In the genomic region with DNA sequence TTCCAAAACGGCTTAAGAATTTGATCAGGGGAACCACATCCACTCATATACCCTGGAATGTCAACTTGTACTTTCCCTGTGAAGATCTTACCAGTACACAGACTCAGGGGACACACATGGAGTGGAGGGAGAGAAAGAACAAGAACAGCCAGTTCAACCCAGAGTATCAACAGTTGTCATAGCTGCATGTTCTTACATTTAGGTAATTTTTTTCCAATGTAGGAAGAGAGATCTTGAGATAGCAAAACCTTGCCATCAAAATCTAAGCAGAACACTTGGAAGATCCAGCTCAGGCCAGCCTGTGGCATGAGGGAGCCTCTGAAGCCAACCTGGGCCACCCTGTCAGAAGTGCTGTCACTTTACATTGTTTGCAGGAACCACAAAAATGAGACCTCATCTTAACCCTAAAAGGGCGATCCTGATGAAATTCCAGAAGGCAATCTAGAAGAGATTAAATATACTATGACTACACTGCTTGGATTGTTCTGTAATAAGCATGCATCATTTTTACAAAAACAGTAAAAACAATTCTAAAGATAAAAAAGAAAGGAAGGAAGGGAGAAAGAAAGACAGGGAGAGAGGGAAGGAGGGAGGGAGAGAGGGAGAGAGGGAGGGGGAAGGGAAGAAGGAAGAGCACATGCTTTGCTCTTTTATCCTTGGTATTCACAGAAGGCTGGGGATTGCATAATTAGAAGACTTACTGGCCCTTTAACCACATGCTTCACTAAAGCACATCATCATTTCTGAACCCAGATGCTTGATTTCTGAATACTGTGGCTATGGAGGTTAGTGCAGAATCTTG, we compare ENCODE assay signal across 11 cellular contexts.
A peak's percentile ranks its signal among the peaks of the same experiment; 100 is the strongest.
DNase-seq lines count a peak whose midpoint lies in the region; ATAC-seq, FAIRE-seq and TF ChIP-seq lines count a peak whose summit lies in the region.
"Had no signal": no experiment of that assay in that cellular context is flagged by ENCODE, and none has a peak within 500 bp of the region (broad histone marks: within the 10 kb centered on the region; RNA-seq: fewer than 3 reads in every experiment).

No MANE protein-coding gene starts in this region.

- TF ChIP-seq CTCF in BJ (IDR thresholded peaks at IDR 0.05; ENCODE audit: insufficient read depth, low read depth, low read length) (no peak), heart right ventricle (IDR thresholded peaks at IDR 0.05) (no peak), gastrocnemius medialis (IDR thresholded peaks at IDR 0.05 in 4 of 5, conservative IDR thresholded peaks at IDR 0.05 in 1 of 5) (no peak)

- DNase-seq in BJ (ENCODE audit: low read depth) (peak; percentile 39), adipocyte (ENCODE audit: low read depth) (peak; percentile 75), heart right ventricle (no peak), gastrocnemius medialis (peak; percentile 19 to 35), NCI-H2107 treated with DMSO at 0.1 percent for 48 hours (lab: John Stamatoyannopoulos, UW; ENCODE audit: unreplicated experiment) (no peak), GM12892 (ENCODE audit: insufficient read length) (no peak), NK-92 (lab: John Stamatoyannopoulos, UW; ENCODE audit: unreplicated experiment) (no peak)
- DNase-seq: CD4-positive, CD25-positive, alpha-beta regulatory T cell; NCI-H1436; posterior cingulate gyrus had no signal

- H3K4me1 ChIP-seq in adipocyte (ENCODE audit: control insufficient read depth, insufficient read depth, low read length) (peaks cover 55% of the 10 kb centered on the region), heart right ventricle (peaks cover 0 to 21% (median 6%) of the 10 kb centered on the region in 9 donors), gastrocnemius medialis (peaks cover 0 to 11% of the 10 kb centered on the region in 2 donors)

- FAIRE-seq in GM12892 (lab: Jason Lieb, UNC), result no peak

- H3K27me3 ChIP-seq in BJ (ENCODE audit: control insufficient read depth, insufficient read depth, low read length) (no peaks in the 10 kb centered on the region), adipocyte (replicated peaks; ENCODE audit: control insufficient read depth, insufficient read depth, low read length) (no peaks in the 10 kb centered on the region), heart right ventricle (no peaks in the 10 kb centered on the region), gastrocnemius medialis (no peaks in the 10 kb centered on the region)

- no peaks in the 10 kb centered on the region for H3K9me3 ChIP-seq in adipocyte (ENCODE audit: control insufficient read depth, low read length)
- no peaks in the 10 kb centered on the region for H3K9me3 ChIP-seq in heart right ventricle
- H3K9me3 ChIP-seq in gastrocnemius medialis, result no peaks in the 10 kb centered on the region

- POLR2A ChIA-PET in BJ (lab: Charles Lee), result no interaction called here

- peak overlapping the region; percentile 81 for H3K9ac ChIP-seq in adipocyte (ENCODE audit: low read length)

- ATAC-seq in heart right ventricle (peak in 7 of 8 donors; percentile 61 to 83 (median 78)), gastrocnemius medialis (peak; percentile 73 to 84), HG02884 (IDR thresholded peaks at IDR 0.05; ENCODE audit: unreplicated experiment) (no peak)

- H3K36me3 ChIP-seq in BJ (ENCODE audit: control insufficient read depth, insufficient read depth, low read length) (no peaks in the 10 kb centered on the region), adipocyte (ENCODE audit: control insufficient read depth, insufficient read depth, low read length, severe bottlenecking) (no peaks in the 10 kb centered on the region), heart right ventricle (no peaks in the 10 kb centered on the region), gastrocnemius medialis (no peaks in the 10 kb centered on the region)

- WGBS in heart right ventricle, 2 donors, result 53 to 60% methylated on average over 2 of the region's 2 CpGs

- CTCF ChIA-PET in BJ (lab: Yijun Ruan, JAX), result interaction anchor here (1.1 to 1.3 kb wide), 4 partner anchors 10 to 160 kb away, joined by 3 to 6 read pairs (median 3); no protein-coding TSS in a partner anchor

- no peak overlapping the region for H3K4me3 ChIP-seq in BJ (ENCODE audit: low read depth, low read length)
- peak overlapping the region; percentile 51 for H3K4me3 ChIP-seq in adipocyte (ENCODE audit: low read length)
- H3K4me3 ChIP-seq in heart right ventricle, result no peak overlapping the region
- H3K4me3 ChIP-seq in gastrocnemius medialis, result no peak overlapping the region

- H3K27ac ChIP-seq in heart right ventricle (peak overlapping the region; percentile 33 to 71 (median 56)), gastrocnemius medialis (peak overlapping the region; percentile 38 to 74 (median 68))

- TF ChIP-seq POLR2A in gastrocnemius medialis (IDR thresholded peaks at IDR 0.05), result no peak
- no peak for TF ChIP-seq POLR2A in GM12892 (IDR thresholded peaks at IDR 0.05; ENCODE audit: low read depth, low read length)

- in situ Hi-C loops in gastrocnemius medialis (cut with MboI; ENCODE audit: low sequenced_read_pairs in 4 of 4), result no loop called here

- intact Hi-C loops in heart right ventricle (cut with DNase I), result loop anchor here in 3 of 10 donors (5.0 to 10.0 kb wide), 3 partner anchors 51 to 131 kb away; no protein-coding TSS in a partner anchor
- intact Hi-C loops in gastrocnemius medialis (cut with DNase I; ENCODE audit: low total_unique reads), result no loop called here

Comparison
In these comparisons a context has a peak if more than half of its experiments do, and no peak if none do; other contexts are left out.
1. DNase-seq: peak in BJ (single experiment), adipocyte (single experiment) and gastrocnemius medialis (2 of 2); none in heart right ventricle (0 of 2), NCI-H2107 treated with DMSO at 0.1 percent for 48 hours (single experiment), GM12892 (single experiment) and NK-92 (single experiment).